Comparison of ENCODE assay signal across 8 cellular contexts in the genomic region with DNA sequence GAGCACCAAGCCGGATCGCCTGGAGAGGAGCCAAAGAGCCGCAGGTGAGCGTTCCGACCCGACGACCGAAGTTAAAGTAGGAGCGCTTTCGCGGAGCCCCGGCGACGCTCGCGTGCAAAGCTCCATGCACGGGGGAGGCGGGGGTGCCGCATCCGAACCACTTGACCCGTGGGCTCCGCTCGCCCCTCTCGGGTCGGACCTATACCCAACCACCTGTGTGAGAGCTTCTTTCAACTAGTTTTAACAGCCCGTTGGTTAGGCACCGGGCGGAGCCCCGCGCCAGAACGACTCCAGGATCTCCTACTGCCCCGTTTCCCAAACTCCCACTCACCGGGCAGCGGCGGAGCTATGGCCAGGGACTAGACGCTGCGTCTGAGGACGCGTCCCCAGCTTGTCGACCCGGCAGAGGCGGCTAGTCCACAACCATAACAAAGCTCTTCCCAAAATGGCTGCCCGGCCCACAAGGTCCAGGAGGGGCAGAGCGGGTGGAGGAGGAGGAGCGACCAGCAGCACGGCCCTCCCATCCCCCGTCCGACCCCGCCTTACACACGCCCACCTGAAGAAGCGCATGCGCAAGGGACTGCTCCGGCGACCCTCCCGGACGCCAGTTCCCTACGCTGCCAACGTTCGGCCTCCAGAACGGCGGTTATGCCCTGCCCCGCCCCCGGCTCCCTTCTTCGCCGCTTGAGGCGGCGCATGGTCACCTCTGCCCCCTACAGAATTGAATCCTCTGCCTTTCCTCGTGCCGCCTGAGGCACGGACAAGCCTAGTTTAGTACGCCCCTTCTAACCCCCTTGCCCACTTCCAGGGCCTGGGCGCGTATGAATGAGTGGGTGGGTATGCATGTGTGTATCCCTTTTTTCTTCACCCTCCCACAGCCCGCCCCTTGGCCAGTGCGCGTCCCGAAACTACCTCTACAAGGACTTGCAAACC. TPM values are rescaled to one million over a fixed set of nuclear protein-coding genes. Genes with fewer than 3 reads are reported as not detected.
DNase-seq lines count a peak whose midpoint lies in the region; ATAC-seq and TF ChIP-seq lines count a peak whose summit lies in the region.

TSS of gene GPBP1L1 (minus strand) at position 453 of the 933 bp plus-strand sequence. CDS start 27,446 bp downstream, outside the sequence.

- no peaks in the 10 kb centered on the region for H3K4me1 ChIP-seq in IMR-90 (ENCODE audit: control insufficient read depth, insufficient read depth, low read length)
- H3K4me1 ChIP-seq in mucosa of rectum (ENCODE audit: control insufficient read depth in 2 of 2, insufficient read depth in 2 of 2, low read length in 2 of 2) = peaks cover 34% of the 10 kb centered on the region in 2 donors

- H4K8ac ChIP-seq in IMR-90 (ENCODE audit: low read depth in 2 of 2, low read length in 2 of 2) = peak within 1 kb of the TSS; percentile 93 to 98

- H3K4me3 ChIP-seq in IMR-90 (ENCODE audit: insufficient read depth, low read depth, low read length) (peak within 1 kb of the TSS; percentile 94), mucosa of rectum (ENCODE audit: low read length in 2 of 2) (peak within 1 kb of the TSS; percentile 97 to 98)

- H3K9me3 ChIP-seq in IMR-90 (ENCODE audit: control insufficient read depth, insufficient read depth, low read length) (no peaks in the 10 kb centered on the region), mucosa of rectum (ENCODE audit: control insufficient read depth in 2 of 2, low read length in 2 of 2) (no peaks in the 10 kb centered on the region)

- H3K27ac ChIP-seq in IMR-90 (ENCODE audit: insufficient read depth, low read length) (peak within 1 kb of the TSS; percentile 86), epithelial cell of prostate (peak within 1 kb of the TSS; percentile 97), mucosa of rectum (ENCODE audit: low read depth in 2 of 2, low read length in 2 of 2) (peak within 1 kb of the TSS; percentile 100)

- CTCF ChIA-PET in IMR-90 (lab: Yijun Ruan, JAX) = interaction anchor here (0.7 kb wide), 1 partner anchor 9 kb away, joined by 3 read pairs; no protein-coding TSS in a partner anchor

- H3K9ac ChIP-seq in IMR-90 (ENCODE audit: low read depth, low read length) (peak within 1 kb of the TSS; percentile 85), mucosa of rectum (ENCODE audit: low read depth in 1 of 2, low read length in 2 of 2) (peak within 1 kb of the TSS; percentile 100)

- peak within 1 kb of the TSS; percentile 92 for H3K4me2 ChIP-seq in IMR-90 (ENCODE audit: low read depth, low read length)

- H2BK20ac ChIP-seq in IMR-90 (ENCODE audit: low read depth, low read length) = 0 out of 2 replicates have a peak within 1 kb of the TSS, but pooled peaks have one; percentile 16

- in situ Hi-C loops in IMR-90 (cut with MboI; ENCODE audit: low sequenced_read_pairs) = no loop called here

- WGBS in IMR-90 (ENCODE audit: extremely low coverage in 2 of 2, insufficient read length in 1 of 2), 2 experiments = 1% methylated on average over 49 of the region's 77 CpGs; no CpG with 5 or more reads in 1 of the 2 experiments

- peaks cover 24% of the 10 kb centered on the region; the same call in 1 of the 2 replicates for H4K20me1 ChIP-seq in IMR-90 (ENCODE audit: insufficient read depth, low read length)

- no peaks in the 10 kb centered on the region; the same call in 1 of the 2 replicates for H3K36me3 ChIP-seq in IMR-90 (ENCODE audit: control insufficient read depth, insufficient read depth, low read length)
- peaks cover 0 to 9% of the 10 kb centered on the region in 2 donors for H3K36me3 ChIP-seq in mucosa of rectum (ENCODE audit: control insufficient read depth in 2 of 2, insufficient read depth in 2 of 2, low read length in 2 of 2)

- H2BK120ac ChIP-seq in IMR-90 (ENCODE audit: low read depth, low read length) = peak within 1 kb of the TSS; percentile 61

- no peak within 1 kb of the TSS; the same call in 2 of the 3 replicates for H2BK15ac ChIP-seq in IMR-90 (ENCODE audit: low read depth, low read length)

- H2AFZ ChIP-seq in IMR-90 (replicated peaks; ENCODE audit: low read length, poor library complexity) = peak within 1 kb of the TSS; percentile 98

- BruUV-seq in IMR-90 (replicated peaks; lab: Mats Ljungman, UMichigan) = no TSS peak

- H3K9me1 ChIP-seq in IMR-90 (ENCODE audit: insufficient read depth, low read length) = peaks cover 5% of the 10 kb centered on the region; the same call in 1 of the 2 replicates

- intact Hi-C loops in IMR-90 (cut with micrococcal nuclease) = loop anchor here (2.0 to 10.0 kb wide), 4 partner anchors 99 to 174 kb away; partner anchors contain the start of gene MAST2

- no peak for TF ChIP-seq CTCF in IMR-90 (conservative IDR thresholded peaks at IDR 0.05; ENCODE audit: low read depth, low read length)

- H3K4ac ChIP-seq in IMR-90 (ENCODE audit: low read depth, low read length) = peak within 1 kb of the TSS; percentile 98

- H3K56ac ChIP-seq in IMR-90 (ENCODE audit: extremely low read depth, insufficient read depth, low read length) = peak within 1 kb of the TSS; percentile 93

- no peak for TF ChIP-seq RAD21 in IMR-90 (IDR thresholded peaks at IDR 0.05; ENCODE audit: low read length)

- H4K5ac ChIP-seq in IMR-90 (ENCODE audit: low read depth, low read length) = peak within 1 kb of the TSS; percentile 89

- DNase-seq in DMS114 treated with DMSO at 0.1 percent for 48 hours (lab: John Stamatoyannopoulos, UW; ENCODE audit: unreplicated experiment) = peak; percentile 94
- DNase-seq in IMR-90 = peak; percentile 97
- DNase-seq in OCI-M1 (lab: John Stamatoyannopoulos, UW) = peak; percentile 97
- peak; percentile 98 for DNase-seq in activated T-cell treated with anti-CD3 and anti-CD28 coated beads for 4 hours
- peak; percentile 89 for DNase-seq in epithelial cell of prostate (ENCODE audit: low read depth, low spot score)
- peak; percentile 99 for DNase-seq in stimulated activated CD8-positive, alpha-beta memory T cell treated with anti-CD3 and anti-CD28 coated beads, Interleukin-4, amount 100 ng/mL, for 48 hours

- no peaks in the 10 kb centered on the region for H3K27me3 ChIP-seq in IMR-90 (ENCODE audit: control insufficient read depth, insufficient read depth, low read length)
- H3K27me3 ChIP-seq in mucosa of rectum (ENCODE audit: control insufficient read depth in 2 of 2, insufficient read depth in 2 of 2, low read length in 2 of 2) = no peaks in the 10 kb centered on the region

- peak; percentile 74; the same call in 1 of the 2 replicates for TF ChIP-seq POLR2A in IMR-90 (IDR thresholded peaks at IDR 0.05; ENCODE audit: low read depth, low read length)

- ATAC-seq in GM21526 (IDR thresholded peaks at IDR 0.05; ENCODE audit: low FRiP score, unreplicated experiment) = peak; percentile 43
- peak; percentile 88 for ATAC-seq in IMR-90 (ENCODE audit: low read depth)

- peak within 1 kb of the TSS; percentile 50 for H3K18ac ChIP-seq in IMR-90 (ENCODE audit: low read depth, low read length)

- H2AK5ac ChIP-seq in IMR-90 (ENCODE audit: low read depth, low read length) = peak within 1 kb of the TSS; percentile 87

- dilution Hi-C loops in IMR-90 (cut with HindIII; ENCODE audit: low sequenced_read_pairs, unreplicated experiment) = no loop called here

- H3K23ac ChIP-seq in IMR-90 (ENCODE audit: low read depth, low read length) = peak within 1 kb of the TSS; percentile 94

- POLR2A ChIA-PET in IMR-90 (lab: Charles Lee; ENCODE audit: unreplicated experiment) = interaction anchor here (1.1 to 1.3 kb wide), 2 partner anchors 15 to 17 kb away, joined by 3 to 7 read pairs; no protein-coding TSS in a partner anchor

- H4K91ac ChIP-seq in IMR-90 (ENCODE audit: insufficient read depth, low read depth, low read length) = peak within 1 kb of the TSS; percentile 91

- H3K14ac ChIP-seq in IMR-90 (replicated peaks; ENCODE audit: low read depth, low read length) = peak within 1 kb of the TSS; percentile 96

- peak within 1 kb of the TSS; percentile 100 for H2AK9ac ChIP-seq in IMR-90 (replicated peaks; ENCODE audit: low read depth, low read length, poor library complexity)

- peak within 1 kb of the TSS; percentile 84 for H2BK5ac ChIP-seq in IMR-90 (ENCODE audit: low read depth, low read length, poor library complexity, severe bottlenecking)

- H3K79me1 ChIP-seq in IMR-90 (ENCODE audit: low read depth in 1 of 2, low read length in 2 of 2) = peaks cover 0 to 48% of the 10 kb centered on the region in 2 experiments; a peak in 3 of 4 replicates

TF ChIP-seq in IMR-90, 13 proteins besides CTCF, POLR2A, EP300 and RAD21 (continues in another document):
- TF ChIP-seq BHLHE40 (IDR thresholded peaks at IDR 0.05; ENCODE audit: low read depth, low read length) = no peak
- TF ChIP-seq RCOR1 (IDR thresholded peaks at IDR 0.05; ENCODE audit: insufficient replicate concordance, low read length) = no peak
- TF ChIP-seq CHD1 (IDR thresholded peaks at IDR 0.05; ENCODE audit: low read depth, low read length) = no peak
- no peak; the same call in 1 of the 2 replicates for TF ChIP-seq MXI1 (IDR thresholded peaks at IDR 0.05; ENCODE audit: borderline replicate concordance, low read depth, low read length)
- TF ChIP-seq ELK1 (IDR thresholded peaks at IDR 0.05; ENCODE audit: borderline replicate concordance, low read depth, low read length) = no peak
- no peak for TF ChIP-seq FOS (IDR thresholded peaks at IDR 0.05; ENCODE audit: low read depth, low read length)
- TF ChIP-seq, protein P1, sequence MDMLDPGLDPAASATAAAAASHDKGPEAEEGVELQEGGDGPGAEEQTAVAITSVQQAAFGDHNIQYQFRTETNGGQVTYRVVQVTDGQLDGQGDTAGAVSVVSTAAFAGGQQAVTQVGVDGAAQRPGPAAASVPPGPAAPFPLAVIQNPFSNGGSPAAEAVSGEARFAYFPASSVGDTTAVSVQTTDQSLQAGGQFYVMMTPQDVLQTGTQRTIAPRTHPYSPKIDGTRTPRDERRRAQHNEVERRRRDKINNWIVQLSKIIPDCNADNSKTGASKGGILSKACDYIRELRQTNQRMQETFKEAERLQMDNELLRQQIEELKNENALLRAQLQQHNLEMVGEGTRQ (IDR thresholded peaks at IDR 0.05; ENCODE audit: low read depth, low read length) = 0 out of 2 replicates have a peak, but pooled peaks have one; percentile 3
- TF ChIP-seq SMC3 (IDR thresholded peaks at IDR 0.05; ENCODE audit: low read depth, low read length) = no peak
- TF ChIP-seq MAZ (IDR thresholded peaks at IDR 0.05; ENCODE audit: borderline replicate concordance, low read depth, low read length) = peak; percentile 94; the same call in 1 of the 2 replicates

RNA-seq across cellular contexts. Expression of gene GPBP1L1, which starts in this region (rescaled TPM):
- total RNA-seq in IMR-90 (2012; rRNA removed) = 57.4 and 83.6 TPM in 2 replicates
- 24.0 and 31.5 TPM in 2 replicates for polyA plus RNA-seq in IMR-90 (2012; rRNA removed)
- 7.6 and 13.7 TPM in 2 replicates for polyA plus RNA-seq in IMR-90 (2012; cell fraction: cytosol; rRNA removed)
- polyA plus RNA-seq in IMR-90 (2012; cell fraction: nucleus; rRNA removed; ENCODE audit: low replicate concordance) = 12.7 and 65.0 TPM in 2 replicates

Comparison
In these comparisons a context has a peak if more than half of its experiments do, and no peak if none do; other contexts are left out.
1. Peak in every context shown above with its lines: DNase-seq, ATAC-seq, H3K4me3 ChIP-seq and H3K27ac ChIP-seq.